Comparison of ENCODE assay signal across 8 cellular contexts in genomic region chr5:1468247-1468612, GRCh38. TPM values are rescaled to one million over a fixed set of nuclear protein-coding genes. Genes with fewer than 3 reads are reported as not detected.
DNase-seq lines count a peak whose midpoint lies in the region; ATAC-seq and TF ChIP-seq lines count a peak whose summit lies in the region.

No MANE protein-coding gene starts in this region.

- no peaks in the 10 kb centered on the region for H4K20me1 ChIP-seq in smooth muscle cell (ENCODE audit: low read depth)

- intact Hi-C loops in heart right ventricle (cut with DNase I), result no loop called here

- H3K4me1 ChIP-seq in heart right ventricle, result no peaks in the 10 kb centered on the region
- H3K4me1 ChIP-seq in smooth muscle cell (ENCODE audit: low read depth), result no peaks in the 10 kb centered on the region

- ATAC-seq in heart right ventricle, result peak in 2 of 8 donors; percentile 30 to 43
- no peak for ATAC-seq in HG03378 (IDR thresholded peaks at IDR 0.05; ENCODE audit: unreplicated experiment)

- TF ChIP-seq CTCF in AG04449 (IDR thresholded peaks at IDR 0.05; ENCODE audit: insufficient read depth, low read length, missing control alignments) (peak; percentile 48), GM12872 (IDR thresholded peaks at IDR 0.05; ENCODE audit: insufficient read depth, low read depth, low read length) (peak; percentile 46; the same call in 2 of the 3 replicates), heart right ventricle (IDR thresholded peaks at IDR 0.05) (peak; percentile 15 to 59 (median 54)), smooth muscle cell (IDR thresholded peaks at IDR 0.05; ENCODE audit: borderline replicate concordance, insufficient read depth, poor library complexity, severe bottlenecking) (peak; percentile 33)

- H3K79me2 ChIP-seq in smooth muscle cell (ENCODE audit: low read depth), result no peaks in the 10 kb centered on the region

- H3K36me3 ChIP-seq in heart right ventricle (peaks cover 0 to 91% (median 14%) of the 10 kb centered on the region in 9 donors), smooth muscle cell (ENCODE audit: low read depth) (no peaks in the 10 kb centered on the region)

- no peak overlapping the region for H3K4me2 ChIP-seq in smooth muscle cell

- CTCF ChIA-PET in AG04449 (lab: Yijun Ruan, JAX), result interaction anchor here (1.0 to 1.1 kb wide), 3 partner anchors 8 to 103 kb away, joined by 3 read pairs; no protein-coding TSS in a partner anchor

- H2AFZ ChIP-seq in smooth muscle cell (ENCODE audit: low read depth), result no peak overlapping the region

- no peak overlapping the region for H3K9ac ChIP-seq in smooth muscle cell (ENCODE audit: low read depth)

- H3K27me3 ChIP-seq in heart right ventricle (no peaks in the 10 kb centered on the region), smooth muscle cell (ENCODE audit: low read depth) (no peaks in the 10 kb centered on the region)

- 68 to 74% methylated on average over 15 of the region's 15 CpGs for WGBS in heart right ventricle, 2 donors
- WGBS in smooth muscle cell (ENCODE audit: low lambda C conversion rate), result 92% methylated on average over 15 of the region's 15 CpGs

- H3K27ac ChIP-seq in heart right ventricle (no peak overlapping the region), smooth muscle cell (ENCODE audit: low read depth) (no peak overlapping the region)

- H3F3A ChIP-seq in smooth muscle cell (ENCODE audit: low read depth), result no peaks in the 10 kb centered on the region

- H3K4me3 ChIP-seq in AG04449 (ENCODE audit: low read depth, low read length) (no peak overlapping the region), heart right ventricle (no peak overlapping the region), smooth muscle cell (no peak overlapping the region)

- POLR2A ChIA-PET in AG04449 (lab: Yijun Ruan, JAX), result no interaction called here

- DNase-seq in AG04449 (ENCODE audit: low read depth, low spot score) (no peak), heart right ventricle (no peak), smooth muscle cell (lab: John Stamatoyannopoulos, UW; ENCODE audit: unreplicated experiment) (no peak), mucosa of gallbladder (ENCODE audit: low spot score) (no peak)
- DNase-seq in activated CD4-positive, alpha-beta T cell treated with anti-CD3 and anti-CD28 coated beads, Interleukin-2, amount 50 U/mL, for 48 hours, result peak; percentile 22 to 32
- no peak for DNase-seq in activated CD4-positive, CD25-positive, alpha-beta regulatory T cell treated with anti-CD3 and anti-CD28 coated beads, Interleukin-2, amount 50 U/mL, for 72 hours

- H3K9me3 ChIP-seq in heart right ventricle, result no peaks in the 10 kb centered on the region
- H3K9me3 ChIP-seq in smooth muscle cell (replicated peaks; ENCODE audit: low read depth), result no peaks in the 10 kb centered on the region

RNA-seq across cellular contexts. Expression of gene SLC6A3, which starts 23.0 kb away (rescaled TPM):
- total RNA-seq in heart right ventricle (under 1 TPM in 2 of 10 donors, not detected in 8; 0.18 to 0.19 TPM), smooth muscle cell (not detected in 2 replicates), mucosa of gallbladder (0.23 TPM)
- polyA plus RNA-seq in heart right ventricle (under 1 TPM in 1 of 2 donors, not detected in 1; 0.04 TPM), smooth muscle cell (not detected in 2 replicates)

RNA-seq across cellular contexts. Expression of gene LPCAT1, which starts 55.5 kb away (rescaled TPM):
- total RNA-seq in heart right ventricle (10 to 100 TPM in 3 of 10 donors, 1 to 10 TPM in 7; 5.6 to 25.5 (median 8.9) TPM), smooth muscle cell (42.7 and 52.0 TPM in 2 replicates), mucosa of gallbladder (119 TPM)
- polyA plus RNA-seq in heart right ventricle (10 to 100 TPM; 14.8 to 23.8 TPM), smooth muscle cell (50.1 and 55.7 TPM in 2 replicates)

Comparison
In these comparisons a context has a peak if more than half of its experiments do, and no peak if none do; other contexts are left out.
1. DNase-seq: peak in activated CD4-positive, alpha-beta T cell treated with anti-CD3 and anti-CD28 coated beads, Interleukin-2, amount 50 U/mL, for 48 hours (2 of 2); none in AG04449 (single experiment), heart right ventricle (0 of 2), smooth muscle cell (single experiment), mucosa of gallbladder (single experiment) and activated CD4-positive, CD25-positive, alpha-beta regulatory T cell treated with anti-CD3 and anti-CD28 coated beads, Interleukin-2, amount 50 U/mL, for 72 hours (single experiment).
2. Peak in every context shown above with its lines, with median percentiles within 50 percentile points of each other: CTCF ChIP-seq.